Comparison of ENCODE assay signal across 1 cellular context in genomic region chr1:151405167-151405951, GRCh38.
A peak's percentile ranks its signal among the peaks of the same experiment; 100 is the strongest.
TF ChIP-seq lines count a peak whose summit lies in the region.

No MANE protein-coding gene starts in this region.

TF ChIP-seq in neural cell, 6 proteins besides CTCF, POLR2A, EP300 and RAD21:
- TF ChIP-seq POLR2AphosphoS5 (IDR thresholded peaks at IDR 0.05) = peak; percentile 5
- no peak for TF ChIP-seq SMC3 (conservative IDR thresholded peaks at IDR 0.05; ENCODE audit: poor library complexity)
